ENCODE assay signal across 21 cellular contexts in genomic region chr2:95262896-95263542, GRCh38. TPM values are rescaled to one million over a fixed set of nuclear protein-coding genes. Genes with fewer than 3 reads are reported as not detected.
DNase-seq lines count a peak whose midpoint lies in the region; ATAC-seq and TF ChIP-seq lines count a peak whose summit lies in the region.
"Had no signal": no experiment of that assay in that cellular context is flagged by ENCODE, and none has a peak within 500 bp of the region (broad histone marks: within the 10 kb centered on the region; RNA-seq: fewer than 3 reads in every experiment).

No MANE protein-coding gene starts in this region.

- H3K4me3 ChIP-seq in mammary epithelial cell (replicated peaks in 1 of 3; ENCODE audit: insufficient read depth in 1 of 3, low read depth in 2 of 3, low read length in 3 of 3), result no peak overlapping the region
- no peak overlapping the region for H3K4me3 ChIP-seq in RWPE2 (ENCODE audit: severe bottlenecking)
- no peak overlapping the region for H3K4me3 ChIP-seq in epithelial cell of esophagus (ENCODE audit: low read length)

- H3K36me3 ChIP-seq in mammary epithelial cell (ENCODE audit: insufficient read depth, low read length) (no peaks in the 10 kb centered on the region), RWPE2 (ENCODE audit: low read depth) (no peaks in the 10 kb centered on the region)

- peak; percentile 28; the same call in 1 of the 3 replicates for ATAC-seq in RWPE2 (ENCODE audit: low read depth)
- ATAC-seq in HG02623 (IDR thresholded peaks at IDR 0.05; ENCODE audit: unreplicated experiment), result no peak
- ATAC-seq: Panc1, Right ventricle myocardium inferior had no signal

- no peak overlapping the region for H3K4me3 Mint-ChIP-seq in MCF 10A (ENCODE audit: unreplicated experiment)
- no peak overlapping the region for H3K4me3 Mint-ChIP-seq in T-helper 2 cell treated with Interferon-gamma antibody and Interleukin-4, amounts not matched to agents 5 μg/mL and 100 μg/mL, for 36 hours

- H4K20me1 ChIP-seq in mammary epithelial cell (ENCODE audit: insufficient read depth, low read length), result no peaks in the 10 kb centered on the region

- no peaks in the 10 kb centered on the region for H3K79me2 ChIP-seq in mammary epithelial cell (ENCODE audit: insufficient read depth, low read length)

- 89% methylated on average over 2 of the region's 2 CpGs for WGBS in mammary epithelial cell (ENCODE audit: low coverage, missing lambda C conversion rate)

- DNase-seq in mammary epithelial cell (peak; percentile 24), MCF 10A (ENCODE audit: unreplicated experiment) (no peak), RWPE2 (ENCODE audit: low spot score) (no peak), epithelial cell of esophagus (ENCODE audit: low read depth) (peak; percentile 45), CD1c-positive myeloid dendritic cell (ENCODE audit: extremely low spot score) (no peak), NCI-H1417 treated with DMSO at 0.1 percent for 48 hours (lab: John Stamatoyannopoulos, UW) (no peak)
- no peak for DNase-seq in T-helper 2 cell treated with Interferon-gamma antibody and Interleukin-4, amounts not matched to agents 5 μg/mL and 100 μg/mL, for 36 hours (ENCODE audit: low spot score)
- DNase-seq: ACHN, C1 segment of cervical spinal cord, DMS79 treated with DMSO at 0.1 percent for 48 hours, IMR-90, Karpas-422, MM.1S, NCI-H1092 treated with DMSO at 0.1 percent for 48 hours, NCI-H2081 treated with DMSO at 0.1 percent for 48 hours had no signal

- no peaks in the 10 kb centered on the region for H3K27me3 Mint-ChIP-seq in MCF 10A (ENCODE audit: insufficient read depth, unreplicated experiment)
- no peaks in the 10 kb centered on the region for H3K27me3 Mint-ChIP-seq in T-helper 2 cell treated with Interferon-gamma antibody and Interleukin-4, amounts not matched to agents 5 μg/mL and 100 μg/mL, for 36 hours (ENCODE audit: low read depth)

- peaks cover 2% of the 10 kb centered on the region for H3K9me3 ChIP-seq in mammary epithelial cell (replicated peaks; ENCODE audit: insufficient read depth, low read length)
- no peaks in the 10 kb centered on the region for H3K9me3 ChIP-seq in RWPE2 (ENCODE audit: severe bottlenecking)

- intact Hi-C loops in mammary epithelial cell (cut with micrococcal nuclease), result no loop called here
- intact Hi-C loops in MCF 10A (cut with micrococcal nuclease), result no loop called here

- POLR2A ChIA-PET in MCF 10A (lab: Yijun Ruan, JAX), result interaction anchor here (1.5 kb wide), 1 partner anchor 15 kb away, joined by 4 read pairs; no protein-coding TSS in a partner anchor

- no peak overlapping the region for H2AFZ ChIP-seq in mammary epithelial cell (ENCODE audit: low read depth, low read length)

- H3K27me3 ChIP-seq in mammary epithelial cell (ENCODE audit: insufficient read depth, low read length), result no peaks in the 10 kb centered on the region
- H3K27me3 ChIP-seq in RWPE2 (ENCODE audit: insufficient read depth, poor library complexity, severe bottlenecking), result no peaks in the 10 kb centered on the region

- peaks cover 27% of the 10 kb centered on the region for H3K4me1 Mint-ChIP-seq in MCF 10A (ENCODE audit: insufficient read depth, unreplicated experiment)
- no peaks in the 10 kb centered on the region for H3K4me1 Mint-ChIP-seq in T-helper 2 cell treated with Interferon-gamma antibody and Interleukin-4, amounts not matched to agents 5 μg/mL and 100 μg/mL, for 36 hours (ENCODE audit: low read depth)

- CTCF ChIA-PET in mammary epithelial cell (lab: Charles Lee; ENCODE audit: low non-redundant PET), result no interaction called here
- CTCF ChIA-PET in MCF 10A (lab: Yijun Ruan, JAX), result interaction anchor here (2.5 kb wide), 1 partner anchor 31 kb away, joined by 21 read pairs; no protein-coding TSS in a partner anchor

- no peak overlapping the region for H3K9ac ChIP-seq in mammary epithelial cell (ENCODE audit: insufficient read depth, low read length)

- H3K27ac ChIP-seq in mammary epithelial cell (ENCODE audit: insufficient read depth, low read depth, low read length) (no peak overlapping the region), RWPE2 (ENCODE audit: poor library complexity, severe bottlenecking) (no peak overlapping the region)

- H3K4me1 ChIP-seq in mammary epithelial cell (ENCODE audit: insufficient read depth, low read length), result peaks cover 27% of the 10 kb centered on the region
- peaks cover 24% of the 10 kb centered on the region for H3K4me1 ChIP-seq in RWPE2 (ENCODE audit: insufficient read depth, poor library complexity, severe bottlenecking)

- no peaks in the 10 kb centered on the region for H3K9me3 Mint-ChIP-seq in MCF 10A (ENCODE audit: unreplicated experiment)
- H3K9me3 Mint-ChIP-seq in T-helper 2 cell treated with Interferon-gamma antibody and Interleukin-4, amounts not matched to agents 5 μg/mL and 100 μg/mL, for 36 hours, result peaks cover 4% of the 10 kb centered on the region

- in situ Hi-C loops in mammary epithelial cell (cut with MboI; ENCODE audit: low sequenced_read_pairs in 2 of 2), result no loop called here

- BruUV-seq in mammary epithelial cell (replicated peaks; lab: Mats Ljungman, UMichigan), result no TSS peak
- BruUV-seq in MCF 10A (replicated peaks; lab: Mats Ljungman, UMichigan), result no TSS peak

- H3K27ac Mint-ChIP-seq in MCF 10A (ENCODE audit: low read depth, unreplicated experiment), result no peak overlapping the region
- no peak overlapping the region for H3K27ac Mint-ChIP-seq in T-helper 2 cell treated with Interferon-gamma antibody and Interleukin-4, amounts not matched to agents 5 μg/mL and 100 μg/mL, for 36 hours

- no peak overlapping the region for H3K4me2 ChIP-seq in mammary epithelial cell (ENCODE audit: insufficient read depth, low read depth, low read length)

- no peak for TF ChIP-seq CTCF in mammary epithelial cell (conservative IDR thresholded peaks at IDR 0.05 in 1 of 2, IDR thresholded peaks at IDR 0.05 in 1 of 2; ENCODE audit: extremely low read depth in 1 of 2, insufficient read depth in 1 of 2, low read depth in 1 of 2, low read length in 2 of 2)
- no peak for TF ChIP-seq CTCF in MCF 10A (IDR thresholded peaks at IDR 0.05; ENCODE audit: unreplicated experiment)
- TF ChIP-seq CTCF in RWPE2 (IDR thresholded peaks at IDR 0.05; ENCODE audit: poor library complexity, severe bottlenecking), result no peak
- no peak for TF ChIP-seq CTCF in epithelial cell of esophagus (IDR thresholded peaks at IDR 0.05; ENCODE audit: insufficient read depth, low read depth, low read length, missing control alignments)

- dilution Hi-C loops in mammary epithelial cell (cut with HindIII; ENCODE audit: low sequenced_read_pairs), result loop anchor here (5.0 kb wide), 1 partner anchor 39 kb away; no protein-coding TSS in a partner anchor

- H3K36me3 Mint-ChIP-seq in MCF 10A (ENCODE audit: insufficient read depth, unreplicated experiment), result peaks cover 16% of the 10 kb centered on the region
- no peaks in the 10 kb centered on the region for H3K36me3 Mint-ChIP-seq in T-helper 2 cell treated with Interferon-gamma antibody and Interleukin-4, amounts not matched to agents 5 μg/mL and 100 μg/mL, for 36 hours (ENCODE audit: low read depth)

RNA-seq across cellular contexts. Expression of gene PROM2, which starts 11.2 kb away (rescaled TPM):
- 10 to 100 TPM; 27.3 to 73.5 TPM for total RNA-seq in mammary epithelial cell
- polyA plus RNA-seq in mammary epithelial cell, result 48.8 TPM
- polyA minus RNA-seq in mammary epithelial cell, result 88.2 TPM
- total RNA-seq in MCF 10A (2022), result 2.6 and 2.8 TPM in 2 replicates
- total RNA-seq: IMR-90, SK-MEL-5 had no signal

RNA-seq across cellular contexts. Expression of gene KCNIP3, which starts 34.1 kb away (rescaled TPM):
- total RNA-seq in mammary epithelial cell (10 to 100 TPM in 1 of 2 donors, 1 to 10 TPM in 1; 4.8 to 14.8 TPM), MCF 10A (2022) (9.5 and 15.6 TPM in 2 replicates)
- polyA plus RNA-seq in mammary epithelial cell, result 5.4 TPM
- polyA minus RNA-seq in mammary epithelial cell, result 3.7 TPM
- total RNA-seq: G401 had no signal

RNA-seq across cellular contexts. Expression of gene ZNF892, which starts 55.7 kb away (rescaled TPM):
- total RNA-seq in mammary epithelial cell, result 10 to 100 TPM in 1 of 2 donors, 1 to 10 TPM in 1; 4.8 to 12.0 TPM
- 1.8 TPM for polyA plus RNA-seq in mammary epithelial cell
- polyA minus RNA-seq in mammary epithelial cell, result 3.9 TPM
- total RNA-seq in MCF 10A (2022), result 10.2 and 10.3 TPM in 2 replicates
- total RNA-seq: HT-29 had no signal

Comparison
In these comparisons a context has a peak if more than half of its experiments do, and no peak if none do; other contexts are left out.
1. DNase-seq: peak in mammary epithelial cell (single experiment) and epithelial cell of esophagus (single experiment); none in MCF 10A (single experiment), RWPE2 (single experiment), CD1c-positive myeloid dendritic cell (single experiment), T-helper 2 cell treated with Interferon-gamma antibody and Interleukin-4, amounts not matched to agents 5 μg/mL and 100 μg/mL, for 36 hours (single experiment) and NCI-H1417 treated with DMSO at 0.1 percent for 48 hours (single experiment).